Comparison of ENCODE assay signal across 9 cellular contexts in genomic region chr3:195910499-195910845, GRCh38. TPM values are rescaled to one million over a fixed set of nuclear protein-coding genes. Genes with fewer than 3 reads are reported as not detected.
DNase-seq lines count a peak whose midpoint lies in the region; ATAC-seq and TF ChIP-seq lines count a peak whose summit lies in the region.
"Had no signal": no experiment of that assay in that cellular context is flagged by ENCODE, and none has a peak within 500 bp of the region (broad histone marks: within the 10 kb centered on the region; RNA-seq: fewer than 3 reads in every experiment).

No MANE protein-coding gene starts in this region.

- peak overlapping the region in 9 of 10 donors; percentile 25 to 97 (median 52) for H3K4me3 Mint-ChIP-seq in naive thymus-derived CD4-positive, alpha-beta T cell

- H3K36me3 ChIP-seq in left ventricle myocardium inferior (no peaks in the 10 kb centered on the region), urinary bladder (ENCODE audit: insufficient read depth) (no peaks in the 10 kb centered on the region)
- no peaks in the 10 kb centered on the region for H3K36me3 ChIP-seq in naive thymus-derived CD4-positive, alpha-beta T cell (ENCODE audit: control insufficient read depth in 2 of 3, insufficient read depth in 3 of 3, low read length in 3 of 3)
- H3K36me3 ChIP-seq: WERI-Rb-1 had no signal

- H3K27me3 ChIP-seq in left ventricle myocardium inferior (ENCODE audit: low read depth) = no peaks in the 10 kb centered on the region
- no peaks in the 10 kb centered on the region for H3K27me3 ChIP-seq in naive thymus-derived CD4-positive, alpha-beta T cell (ENCODE audit: control insufficient read depth in 2 of 2, insufficient read depth in 2 of 2, low read length in 2 of 2)

- intact Hi-C loops in left ventricle myocardium inferior (cut with micrococcal nuclease) = loop anchor here (5.0 kb wide), 1 partner anchor 48 kb away; no protein-coding TSS in a partner anchor
- intact Hi-C loops in Right ventricle myocardium inferior (cut with DNase I) = no loop called here
- intact Hi-C loops in naive thymus-derived CD4-positive, alpha-beta T cell (cut with micrococcal nuclease) = no loop called here

- no peak for TF ChIP-seq CTCF in left ventricle myocardium inferior (IDR thresholded peaks at IDR 0.05; ENCODE audit: borderline replicate concordance)

- H3K27ac Mint-ChIP-seq in naive thymus-derived CD4-positive, alpha-beta T cell = peak overlapping the region in 4 of 9 donors; percentile 10 to 38 (median 35)

- H3K36me3 Mint-ChIP-seq in naive thymus-derived CD4-positive, alpha-beta T cell = peaks cover 0 to 9% (median 0%) of the 10 kb centered on the region in 5 donors

- peaks cover 25 to 38% (median 31%) of the 10 kb centered on the region in 7 donors for H3K4me1 Mint-ChIP-seq in naive thymus-derived CD4-positive, alpha-beta T cell

- H3K9me3 Mint-ChIP-seq in naive thymus-derived CD4-positive, alpha-beta T cell = peaks cover 0 to 2% (median 0%) of the 10 kb centered on the region in 11 donors

- H3K4me1 ChIP-seq in left ventricle myocardium inferior (peaks cover 41% of the 10 kb centered on the region), urinary bladder (ENCODE audit: insufficient read depth) (no peaks in the 10 kb centered on the region)
- peaks cover 24 to 26% of the 10 kb centered on the region in 2 donors for H3K4me1 ChIP-seq in naive thymus-derived CD4-positive, alpha-beta T cell (ENCODE audit: control insufficient read depth in 2 of 2, insufficient read depth in 2 of 2, low read length in 2 of 2)

- POLR2A ChIA-PET in naive thymus-derived CD4-positive, alpha-beta T cell (lab: Charles Lee) = interaction anchor here (5.6 to 7.1 kb wide), 2 partner anchors 15 to 16 kb away, joined by 52 to 209 read pairs; no protein-coding TSS in a partner anchor

- DNase-seq in left ventricle myocardium inferior (no peak), Right ventricle myocardium inferior (ENCODE audit: missing footprints) (no peak), NCI-H524 treated with DMSO at 0.1 percent for 48 hours (lab: John Stamatoyannopoulos, UW) (no peak)
- no peak for DNase-seq in naive thymus-derived CD4-positive, alpha-beta T cell
- DNase-seq in stimulated activated naive CD4-positive, alpha-beta T cell (lab: John Stamatoyannopoulos, UW) = no peak
- DNase-seq: WERI-Rb-1 had no signal

- 86% methylated on average over 8 of the region's 8 CpGs for WGBS in urinary bladder

- CTCF ChIA-PET in naive thymus-derived CD4-positive, alpha-beta T cell (lab: Charles Lee) = interaction anchor here (1.0 to 4.0 kb wide), 4 partner anchors 11 to 51 kb away, joined by 7 to 74 read pairs (median 22); no protein-coding TSS in a partner anchor

- H3K27me3 Mint-ChIP-seq in naive thymus-derived CD4-positive, alpha-beta T cell = peaks cover 0 to 2% (median 0%) of the 10 kb centered on the region in 5 donors

- no peaks in the 10 kb centered on the region for H3K9me3 ChIP-seq in left ventricle myocardium inferior (replicated peaks)
- H3K9me3 ChIP-seq in naive thymus-derived CD4-positive, alpha-beta T cell (ENCODE audit: control insufficient read depth in 2 of 3, low read length in 3 of 3) = no peaks in the 10 kb centered on the region

- H3K27ac ChIP-seq in left ventricle myocardium inferior (replicated peaks) (no peak overlapping the region), angular gyrus (ENCODE audit: low read depth, low read length) (peak overlapping the region; percentile 76), urinary bladder (ENCODE audit: low read depth) (peak overlapping the region; percentile 40)
- H3K27ac ChIP-seq in naive thymus-derived CD4-positive, alpha-beta T cell (ENCODE audit: low read depth, low read length) = no peak overlapping the region

- ATAC-seq in Right ventricle myocardium inferior (no peak), HG02973 (IDR thresholded peaks at IDR 0.05; ENCODE audit: unreplicated experiment) (no peak)
- no peak for ATAC-seq in naive thymus-derived CD4-positive, alpha-beta T cell

- peak overlapping the region; percentile 78 for H3K4me3 ChIP-seq in left ventricle myocardium inferior
- H3K4me3 ChIP-seq in naive thymus-derived CD4-positive, alpha-beta T cell (ENCODE audit: low read length) = no peak overlapping the region
- H3K4me3 ChIP-seq in urinary bladder (ENCODE audit: low read depth, low read length) = no peak overlapping the region

RNA-seq across cellular contexts. Expression of gene TNK2, which starts 2.1 kb away (rescaled TPM):
- 33.2 TPM for total RNA-seq in left ventricle myocardium inferior
- total RNA-seq in Right ventricle myocardium inferior = 31.7 TPM
- 100 to 1,000 TPM; 128 to 196 (median 188) TPM for total RNA-seq in naive thymus-derived CD4-positive, alpha-beta T cell
- polyA plus RNA-seq in naive thymus-derived CD4-positive, alpha-beta T cell = 1 to 10 TPM; 2.0 to 2.6 TPM
- 8.7 TPM for total RNA-seq in urinary bladder
- 38.3 TPM for polyA plus RNA-seq in urinary bladder

Comparison
In these comparisons a context has a peak if more than half of its experiments do, and no peak if none do; other contexts are left out.
1. H3K27ac ChIP-seq: peak in angular gyrus (single experiment) and urinary bladder (single experiment); none in left ventricle myocardium inferior (single experiment) and naive thymus-derived CD4-positive, alpha-beta T cell (single experiment).